In the genomic region with DNA sequence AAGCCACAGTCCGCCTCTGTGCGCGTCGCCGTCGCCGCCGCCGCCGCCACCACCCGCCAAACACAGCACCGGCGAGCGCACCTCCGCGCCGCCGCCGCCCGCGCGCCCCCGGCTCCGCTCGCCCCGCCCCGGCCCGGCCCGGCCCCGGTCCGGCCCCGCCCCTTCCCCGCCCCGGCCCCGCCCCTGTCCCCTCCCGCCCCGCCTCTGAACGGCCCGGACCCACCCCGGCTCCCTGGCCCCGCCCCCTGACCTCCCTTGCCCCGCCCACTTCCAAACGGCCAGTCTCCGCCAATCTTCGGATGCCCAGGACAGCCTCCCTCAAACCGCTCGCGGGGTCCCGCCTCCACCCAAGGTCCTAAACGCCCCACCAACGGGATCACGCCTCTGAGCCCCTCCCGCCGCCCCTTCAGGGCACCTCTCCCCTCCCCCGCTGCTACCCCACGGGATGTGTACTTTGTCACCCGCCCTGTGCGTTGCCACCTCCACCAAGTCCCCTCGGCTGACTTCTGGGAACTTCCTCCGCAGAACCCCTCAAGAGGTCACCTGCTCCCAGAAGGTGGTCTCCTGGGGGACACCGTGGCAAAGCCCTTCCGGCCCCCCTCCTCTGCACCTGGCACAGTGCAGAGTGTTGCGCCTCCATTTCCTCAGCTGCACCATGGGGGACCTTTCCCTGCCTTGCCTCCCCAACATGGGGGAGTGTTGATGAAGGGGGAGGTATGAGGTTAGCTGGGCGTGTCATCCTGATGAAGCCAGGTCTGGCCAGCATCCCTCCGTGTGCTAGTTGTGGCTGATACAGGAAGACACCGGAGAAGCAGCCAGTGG, we compare ENCODE assay signal across 8 cellular contexts. TPM values are rescaled to one million over a fixed set of nuclear protein-coding genes. Genes with fewer than 3 reads are reported as not detected.
DNase-seq lines count a peak whose midpoint lies in the region; ATAC-seq and TF ChIP-seq lines count a peak whose summit lies in the region.

A gene (minus strand): TSS at position 85 of the 822 bp plus-strand sequence. CDS start 191 bp downstream, outside the sequence.

- H3K23ac ChIP-seq in neuronal stem cell (ENCODE audit: low read depth, low read length, poor library complexity), result peak within 1 kb of the TSS; percentile 70

- no peaks in the 10 kb centered on the region for H3K27me3 Mint-ChIP-seq in activated naive CD4-positive, alpha-beta T cell treated with anti-CD3 and anti-CD28 coated beads for 36 hours (ENCODE audit: low read depth)

- H3K27ac Mint-ChIP-seq in activated naive CD4-positive, alpha-beta T cell treated with anti-CD3 and anti-CD28 coated beads for 36 hours, result peak within 1 kb of the TSS; percentile 53

- ATAC-seq in gastroesophageal sphincter, result peak; percentile 75
- ATAC-seq in GM21526 (IDR thresholded peaks at IDR 0.05; ENCODE audit: low FRiP score, unreplicated experiment), result no peak

- peak within 1 kb of the TSS; percentile 8 for H3K9ac ChIP-seq in SK-N-MC (ENCODE audit: insufficient read length)
- H3K9ac ChIP-seq in neuronal stem cell (ENCODE audit: low read depth, low read length, poor library complexity), result peak within 1 kb of the TSS; percentile 97

- 15 to 52% methylated on average over 3 to 4 of the region's 66 CpGs for WGBS in gastroesophageal sphincter (ENCODE audit: low coverage in 1 of 2), 2 donors
- WGBS in neuronal stem cell (ENCODE audit: extremely low coverage in 2 of 2, insufficient read length in 2 of 2, insufficient replicate concordance in 1 of 2), 2 donors, result no CpG with 5 or more reads among the region's 66 CpGs

- H2BK12ac ChIP-seq in neuronal stem cell (ENCODE audit: low read length), result no peak within 1 kb of the TSS

- peak within 1 kb of the TSS; percentile 56 for H2AK5ac ChIP-seq in neuronal stem cell (ENCODE audit: low read depth, low read length)

- no peak for TF ChIP-seq POLR2A in gastroesophageal sphincter (IDR thresholded peaks at IDR 0.05)

- DNase-seq in HL-60 (ENCODE audit: low read depth in 1 of 2, low spot score in 1 of 2) (peak; percentile 75 to 81), SK-N-MC (ENCODE audit: low read depth, low spot score) (no peak), neuronal stem cell (ENCODE audit: low spot score) (peak; percentile 82), stromal cell of bone marrow (ENCODE audit: low read depth) (peak; percentile 28)
- DNase-seq in activated naive CD4-positive, alpha-beta T cell treated with anti-CD3 and anti-CD28 coated beads for 36 hours, result peak; percentile 82

- H3K4me1 Mint-ChIP-seq in activated naive CD4-positive, alpha-beta T cell treated with anti-CD3 and anti-CD28 coated beads for 36 hours (ENCODE audit: low read depth), result peaks cover 28% of the 10 kb centered on the region

- H3K27me3 ChIP-seq in HL-60 (ENCODE audit: insufficient read depth, poor library complexity, severe bottlenecking) (no peaks in the 10 kb centered on the region), gastroesophageal sphincter (no peaks in the 10 kb centered on the region), neuronal stem cell (ENCODE audit: control insufficient read depth in 3 of 3, insufficient read depth in 3 of 3, low read depth in 1 of 3, low read length in 3 of 3) (peaks cover 0 to 8% (median 6%) of the 10 kb centered on the region in 3 experiments)

- peaks cover 15% of the 10 kb centered on the region for H3K79me1 ChIP-seq in neuronal stem cell (ENCODE audit: low read depth, low read length)

- TF ChIP-seq CTCF in GM12875 (IDR thresholded peaks at IDR 0.05; ENCODE audit: borderline replicate concordance, insufficient read depth, low read depth, low read length) (no peak), HL-60 (IDR thresholded peaks at IDR 0.05; ENCODE audit: insufficient read depth, low read length) (no peak), gastroesophageal sphincter (IDR thresholded peaks at IDR 0.05) (no peak)

- H3K4me1 ChIP-seq in gastroesophageal sphincter (peaks cover 0 to 46% (median 14%) of the 10 kb centered on the region in 3 donors), neuronal stem cell (ENCODE audit: control insufficient read depth in 2 of 2, insufficient read depth in 1 of 2, low read depth in 1 of 2, low read length in 2 of 2) (peaks cover 9 to 18% of the 10 kb centered on the region in 2 donors)

- H3K27ac ChIP-seq in HL-60 (replicated peaks) (peak within 1 kb of the TSS; percentile 90), SK-N-MC (no peak within 1 kb of the TSS), gastroesophageal sphincter (peak within 1 kb of the TSS; percentile 7 to 87 (median 79)), neuronal stem cell (replicated peaks; ENCODE audit: low read length) (no peak within 1 kb of the TSS)

- peak within 1 kb of the TSS; percentile 69 for H2BK15ac ChIP-seq in neuronal stem cell (ENCODE audit: low read length)

- peaks cover 3% of the 10 kb centered on the region for H3K36me3 Mint-ChIP-seq in activated naive CD4-positive, alpha-beta T cell treated with anti-CD3 and anti-CD28 coated beads for 36 hours (ENCODE audit: low read depth)

- intact Hi-C loops in activated naive CD4-positive, alpha-beta T cell treated with anti-CD3 and anti-CD28 coated beads for 36 hours (cut with micrococcal nuclease), result loop anchor here (1.0 to 10.0 kb wide), 3 partner anchors 68 to 136 kb away; a partner anchor contains a TSS

- TF ChIP-seq EP300 in gastroesophageal sphincter (IDR thresholded peaks at IDR 0.05), result no peak

- H4K8ac ChIP-seq in neuronal stem cell (ENCODE audit: low read depth, low read length), result no peak within 1 kb of the TSS

- peak within 1 kb of the TSS; percentile 97 for H2AFZ ChIP-seq in neuronal stem cell (ENCODE audit: low read length)

- H2BK120ac ChIP-seq in neuronal stem cell (ENCODE audit: low read depth, low read length), result no peak within 1 kb of the TSS

- H3K9me3 ChIP-seq in SK-N-MC (ENCODE audit: low read depth, low read length) (no peaks in the 10 kb centered on the region), gastroesophageal sphincter (no peaks in the 10 kb centered on the region), neuronal stem cell (replicated peaks in 1 of 2; ENCODE audit: control insufficient read depth in 2 of 2, insufficient read depth in 1 of 2, low read depth in 1 of 2, low read length in 2 of 2) (no peaks in the 10 kb centered on the region)

- peak within 1 kb of the TSS; percentile 54 for H2BK5ac ChIP-seq in neuronal stem cell (ENCODE audit: low read length)

- H3K9me3 Mint-ChIP-seq in activated naive CD4-positive, alpha-beta T cell treated with anti-CD3 and anti-CD28 coated beads for 36 hours, result no peaks in the 10 kb centered on the region

- H3K4ac ChIP-seq in neuronal stem cell (ENCODE audit: low read length), result peak within 1 kb of the TSS; percentile 39

- H3K4me3 Mint-ChIP-seq in activated naive CD4-positive, alpha-beta T cell treated with anti-CD3 and anti-CD28 coated beads for 36 hours, result peak within 1 kb of the TSS; percentile 87

- H3K36me3 ChIP-seq in SK-N-MC (ENCODE audit: insufficient read depth, low read length) (no peaks in the 10 kb centered on the region), gastroesophageal sphincter (peaks cover 0 to 27% of the 10 kb centered on the region in 2 donors), neuronal stem cell (replicated peaks in 1 of 2; ENCODE audit: control insufficient read depth in 2 of 2, insufficient read depth in 2 of 2, low read length in 2 of 2) (no peaks in the 10 kb centered on the region)

- H3K4me2 ChIP-seq in neuronal stem cell (ENCODE audit: insufficient read depth, low read length, poor library complexity, severe bottlenecking), result peak within 1 kb of the TSS; percentile 94

- H3K4me3 ChIP-seq in GM12875 (ENCODE audit: low read depth, low read length) (peak within 1 kb of the TSS; percentile 91), HL-60 (replicated peaks; ENCODE audit: insufficient read depth, low read length) (peak within 1 kb of the TSS; percentile 95), SK-N-MC (peak within 1 kb of the TSS; percentile 82), gastroesophageal sphincter (peak within 1 kb of the TSS; percentile 55 to 78), neuronal stem cell (ENCODE audit: low read length in 2 of 2) (peak within 1 kb of the TSS; percentile 71 to 92)

- H3K14ac ChIP-seq in neuronal stem cell (ENCODE audit: low read length), result no peak within 1 kb of the TSS

- CTCF ChIA-PET in activated naive CD4-positive, alpha-beta T cell treated with anti-CD3 and anti-CD28 coated beads for 36 hours (lab: Charles Lee), result interaction anchor here (0.5 to 0.6 kb wide), 2 partner anchors 10 to 315 kb away, joined by 4 read pairs; no protein-coding TSS in a partner anchor

- no peak within 1 kb of the TSS for H4K91ac ChIP-seq in neuronal stem cell (ENCODE audit: low read depth, low read length, poor library complexity)

- peak within 1 kb of the TSS; percentile 87 for H3K18ac ChIP-seq in neuronal stem cell (ENCODE audit: low read length)

RNA-seq across cellular contexts. Expression of the gene that starts here (rescaled TPM):
- 10 to 100 TPM; 16.6 to 19.5 TPM for total RNA-seq in activated naive CD4-positive, alpha-beta T cell treated with anti-CD3 and anti-CD28 coated beads for 36 hours
- total RNA-seq in gastroesophageal sphincter, result 10 to 100 TPM; 26.1 to 54.2 (median 37.3) TPM
- polyA plus RNA-seq in neuronal stem cell (2013, experiment 1 of 2), result 62.1 TPM
- polyA plus RNA-seq in neuronal stem cell (2013, experiment 2 of 2), result 61.2 TPM

Comparison
In these comparisons a context has a peak if more than half of its experiments do, and no peak if none do; other contexts are left out.
1. H3K27ac ChIP-seq: peak in HL-60 (single experiment) and gastroesophageal sphincter (4 of 4); none in SK-N-MC (single experiment) and neuronal stem cell (single experiment).
2. Peak in every context shown above with its lines, with median percentiles within 50 percentile points of each other: H3K4me3 ChIP-seq.